8 cellular contexts compared by ENCODE assay signal in genomic region chr3:151203053-151203420, GRCh38. TPM values are rescaled to one million over a fixed set of nuclear protein-coding genes. Genes with fewer than 3 reads are reported as not detected.
DNase-seq lines count a peak whose midpoint lies in the region; ATAC-seq, FAIRE-seq and TF ChIP-seq lines count a peak whose summit lies in the region.

GPR171 (minus strand) TSS chr3:151203216; CDS start chr3:151199386, 3,830 bp downstream.

- CTCF ChIA-PET in CD4-positive, alpha-beta T cell (lab: Charles Lee) = interaction anchor here (0.6 kb wide), 1 partner anchor 1256 kb away, joined by 3 read pairs; no protein-coding TSS in a partner anchor

- in situ Hi-C loops in HAP-1 (cut with MboI; ENCODE audit: low sequenced_read_pairs) = no loop called here

- no peaks in the 10 kb centered on the region for H3K27me3 Mint-ChIP-seq in CD4-positive, alpha-beta T cell

- peak within 1 kb of the TSS; percentile 78 for H3K27ac ChIP-seq in CD4-positive, alpha-beta T cell (ENCODE audit: low read depth, low read length)

- no peak for TF ChIP-seq CTCF in CD4-positive, alpha-beta T cell (IDR thresholded peaks at IDR 0.05)

- H3K4me1 ChIP-seq in HAP-1 = no peaks in the 10 kb centered on the region

- H3K36me3 Mint-ChIP-seq in CD4-positive, alpha-beta T cell (ENCODE audit: low read depth) = peaks cover 41% of the 10 kb centered on the region

- peaks cover 78% of the 10 kb centered on the region for H3K4me1 Mint-ChIP-seq in CD4-positive, alpha-beta T cell (ENCODE audit: low read depth)

- peak; percentile 42 to 70 (median 58) for DNase-seq in CD4-positive, alpha-beta T cell
- peak; percentile 11 to 95 (median 59) for DNase-seq in T-helper 2 cell
- DNase-seq in HAP-1 (ENCODE audit: low spot score in 2 of 2) = no peak
- no peak for DNase-seq in NCI-H1436 (lab: John Stamatoyannopoulos, UW)
- DNase-seq in head of caudate nucleus = no peak
- no peak for DNase-seq in glomerular visceral epithelial cell (ENCODE audit: extremely low spot score)

- H3K36me3 ChIP-seq in HAP-1 (replicated peaks) = no peaks in the 10 kb centered on the region

- peak within 1 kb of the TSS; percentile 68 for H3K4me3 Mint-ChIP-seq in CD4-positive, alpha-beta T cell

- peak; percentile 88 for ATAC-seq in CD4-positive, alpha-beta T cell (ENCODE audit: poor library complexity)
- ATAC-seq in GM21737 (IDR thresholded peaks at IDR 0.05; ENCODE audit: unreplicated experiment) = peak; percentile 88

- intact Hi-C loops in CD4-positive, alpha-beta T cell (cut with DNase I, micrococcal nuclease) = loop anchor here in 1 of 2 experiments (2.0 to 5.0 kb wide), 2 partner anchors 32 to 791 kb away; no protein-coding TSS in a partner anchor
- intact Hi-C loops in head of caudate nucleus (cut with DNase I) = no loop called here

- H3K27ac Mint-ChIP-seq in CD4-positive, alpha-beta T cell = peak within 1 kb of the TSS; percentile 85

- peak; percentile 68 for FAIRE-seq in islet of Langerhans (lab: Jason Lieb, UNC)

- H3K9me3 ChIP-seq in CD4-positive, alpha-beta T cell (ENCODE audit: control insufficient read depth, low read length) = no peaks in the 10 kb centered on the region
- no peaks in the 10 kb centered on the region for H3K9me3 ChIP-seq in HAP-1

- POLR2A ChIA-PET in CD4-positive, alpha-beta T cell (lab: Charles Lee) = interaction anchor here (0.6 to 9.0 kb wide), 13 partner anchors 8 to 1958 kb away, joined by 3 to 84 read pairs (median 4); partner anchors contain the start of genes P2RY14, RAP2B and SIAH2

- H3K27me3 ChIP-seq in CD4-positive, alpha-beta T cell (ENCODE audit: control insufficient read depth, insufficient read depth, low read length) = no peaks in the 10 kb centered on the region
- H3K27me3 ChIP-seq in HAP-1 (ENCODE audit: low read depth) = no peaks in the 10 kb centered on the region

- H3K4me3 ChIP-seq in HAP-1 = no peak within 1 kb of the TSS

- H3K9me3 Mint-ChIP-seq in CD4-positive, alpha-beta T cell = no peaks in the 10 kb centered on the region

RNA-seq across cellular contexts. Expression of gene GPR171, which starts in this region (rescaled TPM):
- 10 to 100 TPM in 1 of 2 experiments, 1 to 10 TPM in 1; 9.7 to 16.7 TPM for total RNA-seq in CD4-positive, alpha-beta T cell

Comparison
In these comparisons a context has a peak if more than half of its experiments do, and no peak if none do; other contexts are left out.
1. DNase-seq: peak in CD4-positive, alpha-beta T cell (10 of 10) and T-helper 2 cell (5 of 5); none in HAP-1 (0 of 2), NCI-H1436 (single experiment), head of caudate nucleus (0 of 42) and glomerular visceral epithelial cell (single experiment).